Comparison of ENCODE assay signal across 31 cellular contexts in genomic region chr20:8735014-8735413, GRCh38.
"Had no signal": no experiment of that assay in that cellular context is flagged by ENCODE, and none has a peak within 500 bp of the region (broad histone marks: within the 10 kb centered on the region; RNA-seq: fewer than 3 reads in every experiment).

No MANE protein-coding gene starts in this region.

- H3K4me1 ChIP-seq: adrenal gland, body of pancreas, breast epithelium had no signal

- DNase-seq: activated B cell treated with CpG ODN at 0.5 μM for 24 hours; activated CD4-positive, alpha-beta memory T cell treated with anti-CD3 and anti-CD28 coated beads for 36 hours; activated CD4-positive, alpha-beta T cell treated with anti-CD3 and anti-CD28 coated beads for 4 hours; activated CD4-positive, alpha-beta T cell treated with anti-CD3 and anti-CD28 coated beads, Interleukin-2, amount 10 ng/mL, durations not matched to agents 24 days and 14 days; activated CD4-positive, alpha-beta T cell treated with anti-CD3 and anti-CD28 coated beads, Interleukin-2, amount 50 U/mL, for 1 hour; activated CD4-positive, alpha-beta T cell treated with anti-CD3 and anti-CD28 coated beads, Interleukin-2, amount 50 U/mL, for 4 hours; activated CD4-positive, CD25-positive, alpha-beta regulatory T cell treated with anti-CD3 and anti-CD28 coated beads, Interleukin-2, amount 50 U/mL, for 72 hours; activated CD8-positive, alpha-beta memory T cell treated with anti-CD3 and anti-CD28 coated beads, Interleukin-2, amount 50 U/mL, for 4 hours; activated CD8-positive, alpha-beta T cell treated with anti-CD3 and anti-CD28 coated beads for 36 hours; activated effector memory CD4-positive, alpha-beta T cell treated with anti-CD3 and anti-CD28 coated beads, Interleukin-2, amount 50 U/mL, for 16 hours; activated gamma-delta T cell treated with Interleukin-2 at 50 U/mL for 16 hours; activated naive CD4-positive, alpha-beta T cell; activated naive CD4-positive, alpha-beta T cell treated with anti-CD3 and anti-CD28 coated beads for 36 hours; activated naive CD4-positive, alpha-beta T cell treated with anti-CD3 and anti-CD28 coated beads, Interleukin-2, amount 50 U/mL, for 16 hours; activated naive CD8-positive, alpha-beta T cell treated with anti-CD3 and anti-CD28 coated beads for 36 hours; activated T-cell treated with anti-CD3 and anti-CD28 coated beads for 4 hours; activated T-cell treated with anti-CD3 and anti-CD28 coated beads, Interleukin-2, amount 50 U/mL, for 1 hour; activated T-cell treated with anti-CD3 and anti-CD28 coated beads, Interleukin-2, amount 50 U/mL, for 4 hours; activated T-cell treated with anti-CD3 and anti-CD28 coated beads, Interleukin-2, amount 50 U/mL, for 72 hours; adrenal gland; amniotic stem cell; aorta; body of pancreas; brain microvascular endothelial cell; central memory CD4-positive, alpha-beta T cell; T-helper 2 cell; T-helper 9 cell had no signal

- ATAC-seq: activated CD8-positive, alpha-beta T cell treated with anti-CD3 and anti-CD28 coated beads for 36 hours; activated T-cell treated with anti-CD3 and anti-CD28 coated beads, Interleukin-2, amount 50 U/mL, for 4 hours; body of pancreas had no signal

- H3K9me3 ChIP-seq: adrenal gland, breast epithelium had no signal

- FAIRE-seq: astrocyte, TTC549 had no signal

- H3K36me3 ChIP-seq: adrenal gland, brain microvascular endothelial cell, breast epithelium had no signal

- H3K4me3 ChIP-seq: adrenal gland, body of pancreas, breast epithelium had no signal

- H3K27me3 ChIP-seq: adrenal gland, body of pancreas, brain microvascular endothelial cell, breast epithelium had no signal

- H3K27ac ChIP-seq: adrenal gland, body of pancreas, brain microvascular endothelial cell, breast epithelium, VCaP had no signal
